ENCODE assay signal across 12 cellular contexts in genomic region chr20:21396921-21397340, GRCh38. TPM values are rescaled to one million over a fixed set of nuclear protein-coding genes. Genes with fewer than 3 reads are reported as not detected.
DNase-seq lines count a peak whose midpoint lies in the region; TF ChIP-seq lines count a peak whose summit lies in the region.
"Had no signal": no experiment of that assay in that cellular context is flagged by ENCODE, and none has a peak within 500 bp of the region (broad histone marks: within the 10 kb centered on the region; RNA-seq: fewer than 3 reads in every experiment).

No MANE protein-coding gene starts in this region.

- H3K27ac ChIP-seq in tibial artery: no peak overlapping the region
- H3K27ac ChIP-seq: epithelial cell of prostate had no signal

- intact Hi-C loops in tibial artery (cut with DNase I; ENCODE audit: low total_unique reads): no loop called here

- H3K9me3 ChIP-seq in tibial artery: no peaks in the 10 kb centered on the region

- DNase-seq in NCI-H2227 (lab: John Stamatoyannopoulos, UW; ENCODE audit: unreplicated experiment) (peak; percentile 44), NCI-H2227 treated with DMSO at 0.1 percent for 48 hours (lab: John Stamatoyannopoulos, UW) (no peak), NCI-H1092 (lab: John Stamatoyannopoulos, UW) (peak; percentile 33), endothelial cell (ENCODE audit: low spot score) (peak; percentile 33), progenitor cell of endocrine pancreas (ENCODE audit: low spot score, unreplicated experiment) (peak; percentile 14), tibial artery (no peak), middle frontal gyrus (ENCODE audit: extremely low spot score, low spot score) (no peak), NCI-H1694 (lab: John Stamatoyannopoulos, UW) (no peak)
- DNase-seq: AML-193 had no signal

- H3K4me1 ChIP-seq in tibial artery: peaks cover 0 to 21% (median 17%) of the 10 kb centered on the region in 4 donors

- H3K36me3 ChIP-seq in tibial artery: no peaks in the 10 kb centered on the region

- H3K4me3 Mint-ChIP-seq in endothelial cell (ENCODE audit: unreplicated experiment): no peak overlapping the region
- H3K4me3 Mint-ChIP-seq in progenitor cell of endocrine pancreas (ENCODE audit: low read depth): no peak overlapping the region

- H3K9me3 Mint-ChIP-seq in endothelial cell (ENCODE audit: unreplicated experiment) (no peaks in the 10 kb centered on the region), progenitor cell of endocrine pancreas (ENCODE audit: low read depth) (no peaks in the 10 kb centered on the region)

- TF ChIP-seq CTCF in endothelial cell (IDR thresholded peaks at IDR 0.05; ENCODE audit: unreplicated experiment): no peak
- no peak for TF ChIP-seq CTCF in progenitor cell of endocrine pancreas (IDR thresholded peaks at IDR 0.05; ENCODE audit: unreplicated experiment)
- TF ChIP-seq CTCF in tibial artery (IDR thresholded peaks at IDR 0.05): no peak

- H3K4me1 Mint-ChIP-seq in endothelial cell (ENCODE audit: unreplicated experiment) (peaks cover 3% of the 10 kb centered on the region), progenitor cell of endocrine pancreas (ENCODE audit: low read depth) (peaks cover under 1% of the 10 kb centered on the region)

- H3K27ac Mint-ChIP-seq in endothelial cell (ENCODE audit: unreplicated experiment): no peak overlapping the region
- no peak overlapping the region for H3K27ac Mint-ChIP-seq in progenitor cell of endocrine pancreas

- peak overlapping the region in 1 of 2 donors; percentile 16 for H3K4me3 ChIP-seq in tibial artery

- H3K36me3 Mint-ChIP-seq in endothelial cell (ENCODE audit: low read depth, unreplicated experiment) (no peaks in the 10 kb centered on the region), progenitor cell of endocrine pancreas (ENCODE audit: insufficient read depth) (no peaks in the 10 kb centered on the region)

- H3K27me3 Mint-ChIP-seq in endothelial cell (ENCODE audit: unreplicated experiment): peaks cover 15% of the 10 kb centered on the region
- H3K27me3 Mint-ChIP-seq in progenitor cell of endocrine pancreas: peaks cover 77% of the 10 kb centered on the region

- H3K27me3 ChIP-seq in tibial artery: peaks cover 0 to 87% of the 10 kb centered on the region in 2 donors

RNA-seq across cellular contexts. Expression of gene NKX2-4, which starts 0.4 kb away (rescaled TPM):
- not detected for total RNA-seq in endothelial cell (ENCODE audit: unreplicated experiment)
- total RNA-seq in progenitor cell of endocrine pancreas: not detected in 2 replicates
- total RNA-seq: activated CD8-positive, alpha-beta memory T cell treated with anti-CD3 and anti-CD28 coated beads for 36 hours; naive thymus-derived CD8-positive, alpha-beta T cell had no signal

Comparison
In these comparisons a context has a peak if more than half of its experiments do, and no peak if none do; other contexts are left out.
1. DNase-seq: peak in NCI-H2227 (single experiment), NCI-H1092 (single experiment), endothelial cell (single experiment) and progenitor cell of endocrine pancreas (single experiment); none in NCI-H2227 treated with DMSO at 0.1 percent for 48 hours (single experiment), tibial artery (0 of 2), middle frontal gyrus (single experiment) and NCI-H1694 (single experiment).